ENCODE assay signal across 11 cellular contexts in genomic region chr3:13025090-13025489, GRCh38. TPM values are rescaled to one million over a fixed set of nuclear protein-coding genes. Genes with fewer than 3 reads are reported as not detected.
A peak's percentile ranks its signal among the peaks of the same experiment; 100 is the strongest.
DNase-seq lines count a peak whose midpoint lies in the region; ATAC-seq and TF ChIP-seq lines count a peak whose summit lies in the region.
"Had no signal": no experiment of that assay in that cellular context is flagged by ENCODE, and none has a peak within 500 bp of the region (broad histone marks: within the 10 kb centered on the region; RNA-seq: fewer than 3 reads in every experiment).

No MANE protein-coding gene starts in this region.

- H2BK12ac ChIP-seq in mesenchymal stem cell (ENCODE audit: low read length in 2 of 2) = peak overlapping the region in 1 of 2 experiments; percentile 29

- peak overlapping the region; percentile 50 for H2AFZ ChIP-seq in IMR-90 (replicated peaks; ENCODE audit: low read length, poor library complexity)
- no peak overlapping the region for H2AFZ ChIP-seq in mesenchymal stem cell (ENCODE audit: low read depth, low read length)

- TF ChIP-seq RAD21 in IMR-90 (IDR thresholded peaks at IDR 0.05; ENCODE audit: low read length) = no peak

- CTCF ChIA-PET in IMR-90 (lab: Yijun Ruan, JAX) = no interaction called here

- no peak overlapping the region for H3K9ac ChIP-seq in IMR-90 (ENCODE audit: low read depth, low read length)
- H3K9ac ChIP-seq in mesenchymal stem cell (ENCODE audit: low read length) = no peak overlapping the region

- H3K36me3 ChIP-seq in IMR-90 (ENCODE audit: control insufficient read depth, insufficient read depth, low read length) = no peaks in the 10 kb centered on the region
- H3K36me3 ChIP-seq in mesenchymal stem cell (ENCODE audit: control insufficient read depth in 1 of 2, insufficient read depth in 2 of 2, low read depth in 1 of 2, low read length in 2 of 2) = no peaks in the 10 kb centered on the region
- H3K36me3 ChIP-seq: SJSA1 had no signal

- 0 out of 2 replicates have a peak, but pooled peaks cover 3% of the 10 kb centered on the region for H4K20me1 ChIP-seq in IMR-90 (ENCODE audit: insufficient read depth, low read length)

- H3K79me1 ChIP-seq in IMR-90 (ENCODE audit: low read depth in 1 of 2, low read length in 2 of 2) (no peaks in the 10 kb centered on the region), mesenchymal stem cell (replicated peaks; ENCODE audit: low read length, poor library complexity, severe bottlenecking) (peaks cover 2% of the 10 kb centered on the region)

- no peak for TF ChIP-seq CTCF in IMR-90 (conservative IDR thresholded peaks at IDR 0.05; ENCODE audit: low read depth, low read length)
- TF ChIP-seq CTCF in chondrocyte (IDR thresholded peaks at IDR 0.05) = no peak

- H2AK5ac ChIP-seq in IMR-90 (ENCODE audit: low read depth, low read length) (no peak overlapping the region), mesenchymal stem cell (ENCODE audit: low read length, severe bottlenecking) (peak overlapping the region; percentile 54)

- no peak overlapping the region for H3K23ac ChIP-seq in IMR-90 (ENCODE audit: low read depth, low read length)
- H3K23ac ChIP-seq in mesenchymal stem cell (ENCODE audit: low read length in 2 of 2) = no peak overlapping the region

- POLR2A ChIA-PET in IMR-90 (lab: Charles Lee; ENCODE audit: unreplicated experiment) = no interaction called here

- H2BK20ac ChIP-seq in IMR-90 (ENCODE audit: low read depth, low read length) = no peak overlapping the region

- H3K4me3 ChIP-seq in IMR-90 (ENCODE audit: insufficient read depth, low read depth, low read length) (no peak overlapping the region), mesenchymal stem cell (ENCODE audit: insufficient read depth in 1 of 2, low read depth in 1 of 2, low read length in 2 of 2) (no peak overlapping the region)
- H3K4me3 ChIP-seq: SJSA1 had no signal

- DNase-seq in AG20443 (ENCODE audit: low spot score) (peak; percentile 93), IMR-90 (peak; percentile 71), chondrocyte (ENCODE audit: low spot score) (peak; percentile 74), mesenchymal stem cell (peak; percentile 81), iPS-NIHi11 (ENCODE audit: low spot score) (no peak), SKM-1 treated with dmso at 0.1 percent for 144 hours (lab: John Stamatoyannopoulos, UW; ENCODE audit: unreplicated experiment) (no peak), NOMO-1 treated with DMSO at 0.1 percent for 48 hours (lab: John Stamatoyannopoulos, UW; ENCODE audit: unreplicated experiment) (no peak), LoVo (ENCODE audit: low spot score) (no peak)
- DNase-seq: stimulated activated naive CD4-positive, alpha-beta T cell treated with Interleukin-2 at 50 U/mL for 16 hours had no signal

- H3K27ac ChIP-seq in IMR-90 (ENCODE audit: insufficient read depth, low read length) (no peak overlapping the region), mesenchymal stem cell (ENCODE audit: low read length, poor library complexity, severe bottlenecking) (no peak overlapping the region)
- H3K27ac ChIP-seq: SJSA1 had no signal

- H3K4me3 Mint-ChIP-seq in chondrocyte (ENCODE audit: unreplicated experiment) = no peak overlapping the region

- WGBS in IMR-90 (ENCODE audit: extremely low coverage in 2 of 2, insufficient read length in 1 of 2), 2 experiments = no CpG with 5 or more reads among the region's 8 CpGs
- WGBS in mesenchymal stem cell = 42% methylated on average over 8 of the region's 8 CpGs

- peak; percentile 74 for ATAC-seq in IMR-90 (ENCODE audit: low read depth)

- H3K14ac ChIP-seq in IMR-90 (replicated peaks; ENCODE audit: low read depth, low read length) (no peak overlapping the region), mesenchymal stem cell (ENCODE audit: low read length in 2 of 2) (peak overlapping the region in 1 of 2 experiments; percentile 4)

- H2AK9ac ChIP-seq in IMR-90 (replicated peaks; ENCODE audit: low read depth, low read length, poor library complexity) = peak overlapping the region; percentile 48

- H4K8ac ChIP-seq in IMR-90 (ENCODE audit: low read depth in 2 of 2, low read length in 2 of 2) = no peak overlapping the region
- H4K8ac ChIP-seq in mesenchymal stem cell (ENCODE audit: low read length) = no peak overlapping the region

- H4K91ac ChIP-seq in IMR-90 (ENCODE audit: insufficient read depth, low read depth, low read length) (no peak overlapping the region), mesenchymal stem cell (ENCODE audit: low read length) (no peak overlapping the region)

- no peaks in the 10 kb centered on the region for H3K9me3 Mint-ChIP-seq in chondrocyte (ENCODE audit: low read depth)

- H4K5ac ChIP-seq in IMR-90 (ENCODE audit: low read depth, low read length) = no peak overlapping the region

- H3K4me1 Mint-ChIP-seq in chondrocyte (ENCODE audit: low read depth) = peaks cover 54% of the 10 kb centered on the region

- H3K27ac Mint-ChIP-seq in chondrocyte (ENCODE audit: unreplicated experiment) = peak overlapping the region; percentile 66
- H3K27ac Mint-ChIP-seq: progenitor cell of endocrine pancreas had no signal

- H3K4me1 ChIP-seq in IMR-90 (ENCODE audit: control insufficient read depth, insufficient read depth, low read length) (peaks cover 17% of the 10 kb centered on the region), mesenchymal stem cell (ENCODE audit: control insufficient read depth, insufficient read depth, low read depth, low read length) (peaks cover 43% of the 10 kb centered on the region)
- H3K4me1 ChIP-seq: SJSA1 had no signal

- H2BK120ac ChIP-seq in IMR-90 (ENCODE audit: low read depth, low read length) (no peak overlapping the region), mesenchymal stem cell (ENCODE audit: low read depth, low read length) (no peak overlapping the region)

- H3K27me3 Mint-ChIP-seq in chondrocyte (ENCODE audit: low read depth) = peaks cover 5% of the 10 kb centered on the region

- H3K18ac ChIP-seq in IMR-90 (ENCODE audit: low read depth, low read length) = no peak overlapping the region
- H3K18ac ChIP-seq in mesenchymal stem cell (ENCODE audit: low read depth in 1 of 2, low read length in 2 of 2) = peak overlapping the region in 1 of 2 experiments; percentile 55

- H3K36me3 Mint-ChIP-seq in chondrocyte (ENCODE audit: low read depth) = peaks cover 3% of the 10 kb centered on the region

- TF ChIP-seq POLR2A in IMR-90 (IDR thresholded peaks at IDR 0.05; ENCODE audit: low read depth, low read length) = no peak

- H3K4me2 ChIP-seq in IMR-90 (ENCODE audit: low read depth, low read length) = no peak overlapping the region
- H3K4me2 ChIP-seq in mesenchymal stem cell (ENCODE audit: low read length, poor library complexity, severe bottlenecking) = no peak overlapping the region

- H3K27me3 ChIP-seq in IMR-90 (ENCODE audit: control insufficient read depth, insufficient read depth, low read length) (peaks cover 6% of the 10 kb centered on the region; the same call in 1 of the 2 replicates), mesenchymal stem cell (ENCODE audit: control insufficient read depth in 1 of 2, insufficient read depth in 1 of 2, low read length in 2 of 2) (peaks cover 0 to 16% of the 10 kb centered on the region in 2 experiments)

- no peak overlapping the region for H3K56ac ChIP-seq in IMR-90 (ENCODE audit: extremely low read depth, insufficient read depth, low read length)

- no peak overlapping the region; the same call in 2 of the 3 replicates for H2BK15ac ChIP-seq in IMR-90 (ENCODE audit: low read depth, low read length)
- H2BK15ac ChIP-seq in mesenchymal stem cell (ENCODE audit: low read depth, poor library complexity, severe bottlenecking) = no peak overlapping the region

- dilution Hi-C loops in IMR-90 (cut with HindIII; ENCODE audit: low sequenced_read_pairs, unreplicated experiment) = no loop called here

- H3K9me3 ChIP-seq in IMR-90 (ENCODE audit: control insufficient read depth, insufficient read depth, low read length) = no peaks in the 10 kb centered on the region
- H3K9me3 ChIP-seq in mesenchymal stem cell (ENCODE audit: control insufficient read depth, low read length) = no peaks in the 10 kb centered on the region
- H3K9me3 ChIP-seq: SJSA1 had no signal

- H3K4ac ChIP-seq in IMR-90 (ENCODE audit: low read depth, low read length) (no peak overlapping the region), mesenchymal stem cell (ENCODE audit: low read depth in 1 of 2, low read length in 2 of 2) (no peak overlapping the region)

- no TSS peak for BruUV-seq in IMR-90 (replicated peaks; lab: Mats Ljungman, UMichigan)

- intact Hi-C loops in IMR-90 (cut with micrococcal nuclease) = no loop called here

- H3K9me1 ChIP-seq in IMR-90 (ENCODE audit: insufficient read depth, low read length) = peaks cover 10% of the 10 kb centered on the region; the same call in 1 of the 2 replicates

- H2BK5ac ChIP-seq in IMR-90 (ENCODE audit: low read depth, low read length, poor library complexity, severe bottlenecking) (no peak overlapping the region), mesenchymal stem cell (ENCODE audit: low read depth, low read length, poor library complexity, severe bottlenecking) (no peak overlapping the region)

- in situ Hi-C loops in IMR-90 (cut with MboI; ENCODE audit: low sequenced_read_pairs) = no loop called here

TF ChIP-seq in IMR-90, 13 proteins besides CTCF, POLR2A, EP300 and RAD21:
- TF ChIP-seq SMC3 (IDR thresholded peaks at IDR 0.05; ENCODE audit: low read depth, low read length) = no peak
- TF ChIP-seq FOS (IDR thresholded peaks at IDR 0.05; ENCODE audit: low read depth, low read length) = peak; percentile 62

RNA-seq across cellular contexts. Expression of gene IQSEC1, which starts 48.1 kb away (rescaled TPM):
- total RNA-seq in IMR-90 (2012; rRNA removed) (5.9 and 6.4 TPM in 2 replicates), chondrocyte (37.2 to 43.3 TPM (median 38.2 TPM) in 3 replicates)
- 11.6 and 11.9 TPM in 2 replicates for polyA plus RNA-seq in IMR-90 (2012; rRNA removed)
- polyA plus RNA-seq in IMR-90 (2012; cell fraction: cytosol; rRNA removed) = 7.4 and 10.4 TPM in 2 replicates
- 32.9 and 36.9 TPM in 2 replicates for polyA plus RNA-seq in IMR-90 (2012; cell fraction: nucleus; rRNA removed; ENCODE audit: low replicate concordance)
- polyA plus RNA-seq in mesenchymal stem cell (2013, experiment 1 of 2) = 17.8 TPM
- polyA plus RNA-seq in mesenchymal stem cell (2013, experiment 2 of 2) = 17.1 TPM

Comparison
In these comparisons a context has a peak if more than half of its experiments do, and no peak if none do; other contexts are left out.
1. DNase-seq: peak in AG20443 (single experiment), IMR-90 (single experiment), chondrocyte (single experiment) and mesenchymal stem cell (single experiment); none in iPS-NIHi11 (single experiment), SKM-1 treated with dmso at 0.1 percent for 144 hours (single experiment), NOMO-1 treated with DMSO at 0.1 percent for 48 hours (single experiment) and LoVo (single experiment).